Comparison of ENCODE assay signal across 9 cellular contexts in the genomic region with DNA sequence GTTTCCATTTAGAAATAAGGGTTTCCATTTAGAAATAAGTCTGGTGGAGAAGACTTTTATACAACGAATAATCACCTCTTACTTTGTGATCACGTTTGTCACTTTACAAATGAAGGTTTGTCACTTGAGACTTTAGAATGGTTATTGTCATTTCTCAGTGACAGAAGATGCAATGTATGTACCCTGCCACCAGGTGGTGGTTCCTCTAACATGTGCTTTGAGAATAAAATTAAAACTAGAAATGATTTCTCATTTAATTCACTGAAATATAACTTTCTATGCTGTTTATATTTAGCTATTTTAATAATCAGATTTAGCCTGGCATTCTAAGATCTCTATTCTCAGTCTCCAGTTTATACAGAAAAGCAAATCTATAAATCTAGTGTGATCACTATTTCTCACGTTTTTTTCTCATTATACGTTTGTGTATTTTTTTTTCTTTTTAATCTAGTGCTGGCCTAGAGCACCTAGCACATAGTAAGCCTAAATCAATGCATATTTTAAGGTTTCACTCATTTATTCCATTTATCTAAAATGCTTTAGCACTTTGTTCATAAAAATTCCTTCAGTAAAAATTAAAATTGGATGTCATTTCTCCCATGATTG. TPM values are rescaled to one million over a fixed set of nuclear protein-coding genes. Genes with fewer than 3 reads are reported as not detected.
DNase-seq lines count a peak whose midpoint lies in the region; ATAC-seq and TF ChIP-seq lines count a peak whose summit lies in the region.
"Had no signal": no experiment of that assay in that cellular context is flagged by ENCODE, and none has a peak within 500 bp of the region (broad histone marks: within the 10 kb centered on the region; RNA-seq: fewer than 3 reads in every experiment).

No MANE protein-coding gene starts in this region.

- peak; percentile 73 for ATAC-seq in GM21619 (IDR thresholded peaks at IDR 0.05; ENCODE audit: unreplicated experiment)

- no peak overlapping the region for H3K4me3 ChIP-seq in fibroblast of the aortic adventitia (ENCODE audit: low read depth, low read length)

- peak; percentile 46 for TF ChIP-seq CTCF in fibroblast of the aortic adventitia (IDR thresholded peaks at IDR 0.05; ENCODE audit: insufficient read depth, low read length)

- DNase-seq in ELR (ENCODE audit: low read depth) (peak; percentile 22), NCI-H748 (lab: John Stamatoyannopoulos, UW; ENCODE audit: unreplicated experiment) (peak; percentile 32), fibroblast of the aortic adventitia (ENCODE audit: low read depth) (peak; percentile 0), cerebellar nuclear complex (lab: John Stamatoyannopoulos, UW) (no peak), OCI-M2 (lab: John Stamatoyannopoulos, UW; ENCODE audit: unreplicated experiment) (no peak), activated gamma-delta T cell treated with Interleukin-2 at 50 U/mL for 16 hours (no peak)
- no peak for DNase-seq in NK-92 treated with Interleukin-12 subunit alpha and Interleukin-12 subunit beta, amount 100 ng/mL, for 24 hours (lab: John Stamatoyannopoulos, UW)

RNA-seq across cellular contexts. Expression of a gene that starts 57.4 kb away (rescaled TPM):
- total RNA-seq in fibroblast of the aortic adventitia (ENCODE audit: low replicate concordance) = 5.1 TPM in 1 of 2 replicates, not detected in the other
- total RNA-seq: glomerular endothelial cell had no signal

Comparison
In these comparisons a context has a peak if more than half of its experiments do, and no peak if none do; other contexts are left out.
1. DNase-seq: peak in ELR (single experiment), NCI-H748 (single experiment) and fibroblast of the aortic adventitia (single experiment); none in cerebellar nuclear complex (0 of 2), NK-92 treated with Interleukin-12 subunit alpha and Interleukin-12 subunit beta, amount 100 ng/mL, for 24 hours (single experiment), OCI-M2 (single experiment) and activated gamma-delta T cell treated with Interleukin-2 at 50 U/mL for 16 hours (single experiment).